In the genomic region with DNA sequence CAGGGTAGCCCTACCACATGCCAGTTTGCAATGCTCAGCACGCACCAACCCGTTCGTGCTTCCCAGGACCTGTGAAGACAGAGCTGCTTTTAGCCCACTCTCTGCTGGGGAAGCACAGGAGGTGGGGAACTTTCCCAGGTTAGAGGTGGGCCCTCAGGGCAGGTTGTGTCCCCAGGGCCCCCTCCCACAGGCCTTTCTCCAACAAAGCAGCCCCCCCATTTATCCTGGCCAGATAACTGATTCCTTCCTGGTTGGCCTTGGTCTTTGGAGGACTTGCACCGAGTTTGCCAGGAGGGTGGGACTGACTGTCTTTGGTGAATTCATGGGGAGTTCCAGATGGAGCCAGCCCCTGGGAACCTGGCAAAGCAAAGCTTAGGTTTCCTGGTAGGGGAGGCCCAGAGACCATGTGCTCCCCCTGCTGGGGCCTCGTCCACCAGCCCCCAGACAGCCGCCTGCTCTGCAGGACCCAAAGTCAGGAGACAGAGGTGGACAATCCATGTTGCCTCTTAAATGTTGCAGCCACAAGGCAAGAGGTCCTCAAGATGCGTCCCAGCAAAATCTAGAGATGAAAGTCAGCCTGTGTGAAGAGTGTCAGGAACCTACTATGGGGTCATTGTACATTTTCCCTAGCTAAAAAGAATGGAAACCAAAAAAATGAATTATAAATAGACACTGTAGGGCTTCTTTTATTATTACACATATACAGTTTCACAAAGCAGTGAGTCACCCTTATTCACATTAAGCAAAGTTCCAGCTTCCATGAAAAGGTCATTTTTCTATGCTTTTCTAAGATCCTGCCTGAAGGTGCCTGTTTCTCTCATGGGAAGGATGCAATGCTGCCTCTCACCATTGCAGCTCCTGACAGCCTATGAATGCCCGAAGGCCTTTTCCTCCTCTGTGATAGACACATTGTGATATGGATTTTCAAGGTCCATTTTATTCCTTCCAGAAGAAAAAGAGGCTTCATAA, we compare ENCODE assay signal across 10 cellular contexts.
A peak's percentile ranks its signal among the peaks of the same experiment; 100 is the strongest.
DNase-seq lines count a peak whose midpoint lies in the region; ATAC-seq and TF ChIP-seq lines count a peak whose summit lies in the region.
"Had no signal": no experiment of that assay in that cellular context is flagged by ENCODE, and none has a peak within 500 bp of the region (broad histone marks: within the 10 kb centered on the region; RNA-seq: fewer than 3 reads in every experiment).

No MANE protein-coding gene starts in this region.

- intact Hi-C loops in activated naive CD4-positive, alpha-beta T cell treated with anti-CD3 and anti-CD28 coated beads for 36 hours (cut with micrococcal nuclease): no loop called here

- H3K27ac Mint-ChIP-seq in activated naive CD4-positive, alpha-beta T cell treated with anti-CD3 and anti-CD28 coated beads, Interleukin-2, amount 10 ng/mL, durations not matched to agents 7 days and 5 days: no peak overlapping the region
- H3K27ac Mint-ChIP-seq in endothelial cell (ENCODE audit: unreplicated experiment): no peak overlapping the region
- H3K27ac Mint-ChIP-seq in stimulated activated naive B cell treated with anti-CD40 and anti-IgM and Interleukin-4, amounts not matched to agents 10 μg/mL and 1 μg/mL and 100 μg/mL, for 72 hours: no peak overlapping the region
- H3K27ac Mint-ChIP-seq in activated naive CD4-positive, alpha-beta T cell treated with anti-CD3 and anti-CD28 coated beads for 36 hours: no peak overlapping the region

- no peaks in the 10 kb centered on the region for H3K9me3 Mint-ChIP-seq in activated naive CD4-positive, alpha-beta T cell treated with anti-CD3 and anti-CD28 coated beads, Interleukin-2, amount 10 ng/mL, durations not matched to agents 7 days and 5 days
- no peaks in the 10 kb centered on the region for H3K9me3 Mint-ChIP-seq in endothelial cell (ENCODE audit: unreplicated experiment)
- peaks cover 0 to 1% of the 10 kb centered on the region in 2 donors for H3K9me3 Mint-ChIP-seq in stimulated activated naive B cell treated with anti-CD40 and anti-IgM and Interleukin-4, amounts not matched to agents 10 μg/mL and 1 μg/mL and 100 μg/mL, for 72 hours
- no peaks in the 10 kb centered on the region for H3K9me3 Mint-ChIP-seq in activated naive CD4-positive, alpha-beta T cell treated with anti-CD3 and anti-CD28 coated beads for 36 hours

- CTCF ChIA-PET in activated naive CD4-positive, alpha-beta T cell treated with anti-CD3 and anti-CD28 coated beads, Interleukin-2, amount 10 ng/mL, durations not matched to agents 7 days and 5 days (lab: Charles Lee): no interaction called here
- CTCF ChIA-PET in activated naive CD4-positive, alpha-beta T cell treated with anti-CD3 and anti-CD28 coated beads for 36 hours (lab: Charles Lee): no interaction called here

- DNase-seq in activated naive CD4-positive, alpha-beta T cell treated with anti-CD3 and anti-CD28 coated beads, Interleukin-2, amount 10 ng/mL, durations not matched to agents 7 days and 5 days: peak; percentile 25
- DNase-seq in activated naive CD4-positive, alpha-beta T cell treated with anti-CD3 and anti-CD28 coated beads, Interleukin-2, amount 50 U/mL, for 16 hours: no peak
- DNase-seq in NCI-H2171 treated with DMSO at 0.1 percent for 48 hours (lab: John Stamatoyannopoulos, UW) (peak; percentile 62), endothelial cell (ENCODE audit: low spot score) (peak; percentile 64), kidney glomerular epithelial cell (lab: John Stamatoyannopoulos, UW) (no peak)
- no peak for DNase-seq in stimulated activated naive B cell treated with anti-CD40 and anti-IgM and Interleukin-4, amounts not matched to agents 10 μg/mL and 1 μg/mL and 100 μg/mL, for 72 hours
- no peak for DNase-seq in activated naive CD4-positive, alpha-beta T cell treated with anti-CD3 and anti-CD28 coated beads for 36 hours
- DNase-seq: AML-193, cerebellar nuclear complex had no signal

- no peaks in the 10 kb centered on the region for H3K4me1 Mint-ChIP-seq in activated naive CD4-positive, alpha-beta T cell treated with anti-CD3 and anti-CD28 coated beads, Interleukin-2, amount 10 ng/mL, durations not matched to agents 7 days and 5 days
- no peaks in the 10 kb centered on the region for H3K4me1 Mint-ChIP-seq in endothelial cell (ENCODE audit: unreplicated experiment)
- peaks cover 0 to 6% of the 10 kb centered on the region in 2 donors for H3K4me1 Mint-ChIP-seq in stimulated activated naive B cell treated with anti-CD40 and anti-IgM and Interleukin-4, amounts not matched to agents 10 μg/mL and 1 μg/mL and 100 μg/mL, for 72 hours
- no peaks in the 10 kb centered on the region for H3K4me1 Mint-ChIP-seq in activated naive CD4-positive, alpha-beta T cell treated with anti-CD3 and anti-CD28 coated beads for 36 hours (ENCODE audit: low read depth)

- H3K4me3 Mint-ChIP-seq in activated naive CD4-positive, alpha-beta T cell treated with anti-CD3 and anti-CD28 coated beads, Interleukin-2, amount 10 ng/mL, durations not matched to agents 7 days and 5 days: no peak overlapping the region
- no peak overlapping the region for H3K4me3 Mint-ChIP-seq in endothelial cell (ENCODE audit: unreplicated experiment)
- no peak overlapping the region for H3K4me3 Mint-ChIP-seq in stimulated activated naive B cell treated with anti-CD40 and anti-IgM and Interleukin-4, amounts not matched to agents 10 μg/mL and 1 μg/mL and 100 μg/mL, for 72 hours
- H3K4me3 Mint-ChIP-seq in activated naive CD4-positive, alpha-beta T cell treated with anti-CD3 and anti-CD28 coated beads for 36 hours: no peak overlapping the region

- peak; percentile 25 to 38 for ATAC-seq in stimulated activated naive B cell treated with anti-CD40 and anti-IgM and Interleukin-4, amounts not matched to agents 10 μg/mL and 1 μg/mL and 100 μg/mL, for 72 hours (replicated peaks)
- no peak for ATAC-seq in GM21529 (IDR thresholded peaks at IDR 0.05; ENCODE audit: unreplicated experiment)

- H3K36me3 Mint-ChIP-seq in activated naive CD4-positive, alpha-beta T cell treated with anti-CD3 and anti-CD28 coated beads, Interleukin-2, amount 10 ng/mL, durations not matched to agents 7 days and 5 days: no peaks in the 10 kb centered on the region
- H3K36me3 Mint-ChIP-seq in endothelial cell (ENCODE audit: low read depth, unreplicated experiment): peaks cover 4% of the 10 kb centered on the region
- H3K36me3 Mint-ChIP-seq in stimulated activated naive B cell treated with anti-CD40 and anti-IgM and Interleukin-4, amounts not matched to agents 10 μg/mL and 1 μg/mL and 100 μg/mL, for 72 hours: no peaks in the 10 kb centered on the region
- no peaks in the 10 kb centered on the region for H3K36me3 Mint-ChIP-seq in activated naive CD4-positive, alpha-beta T cell treated with anti-CD3 and anti-CD28 coated beads for 36 hours (ENCODE audit: low read depth)

- TF ChIP-seq CTCF in endothelial cell (IDR thresholded peaks at IDR 0.05; ENCODE audit: unreplicated experiment): peak; percentile 48

- peaks cover 21% of the 10 kb centered on the region for H3K27me3 Mint-ChIP-seq in activated naive CD4-positive, alpha-beta T cell treated with anti-CD3 and anti-CD28 coated beads, Interleukin-2, amount 10 ng/mL, durations not matched to agents 7 days and 5 days
- H3K27me3 Mint-ChIP-seq in endothelial cell (ENCODE audit: unreplicated experiment): peaks cover 2% of the 10 kb centered on the region
- peaks cover 30 to 36% of the 10 kb centered on the region in 2 donors for H3K27me3 Mint-ChIP-seq in stimulated activated naive B cell treated with anti-CD40 and anti-IgM and Interleukin-4, amounts not matched to agents 10 μg/mL and 1 μg/mL and 100 μg/mL, for 72 hours
- H3K27me3 Mint-ChIP-seq in activated naive CD4-positive, alpha-beta T cell treated with anti-CD3 and anti-CD28 coated beads for 36 hours (ENCODE audit: low read depth): peaks cover 4% of the 10 kb centered on the region

Comparison
In these comparisons a context has a peak if more than half of its experiments do, and no peak if none do; other contexts are left out.
1. DNase-seq: peak in activated naive CD4-positive, alpha-beta T cell treated with anti-CD3 and anti-CD28 coated beads, Interleukin-2, amount 10 ng/mL, durations not matched to agents 7 days and 5 days (single experiment), NCI-H2171 treated with DMSO at 0.1 percent for 48 hours (single experiment) and endothelial cell (single experiment); none in activated naive CD4-positive, alpha-beta T cell treated with anti-CD3 and anti-CD28 coated beads, Interleukin-2, amount 50 U/mL, for 16 hours (single experiment), stimulated activated naive B cell treated with anti-CD40 and anti-IgM and Interleukin-4, amounts not matched to agents 10 μg/mL and 1 μg/mL and 100 μg/mL, for 72 hours (single experiment), kidney glomerular epithelial cell (single experiment) and activated naive CD4-positive, alpha-beta T cell treated with anti-CD3 and anti-CD28 coated beads for 36 hours (single experiment).